In genomic region chr13:111174377-111174776, GRCh38 we compare ENCODE assay signal across 27 cellular contexts. TPM values are rescaled to one million over a fixed set of nuclear protein-coding genes. Genes with fewer than 3 reads are reported as not detected.
A peak's percentile ranks its signal among the peaks of the same experiment; 100 is the strongest.
DNase-seq lines count a peak whose midpoint lies in the region; ATAC-seq and TF ChIP-seq lines count a peak whose summit lies in the region.
"Had no signal": no experiment of that assay in that cellular context is flagged by ENCODE, and none has a peak within 500 bp of the region (broad histone marks: within the 10 kb centered on the region; RNA-seq: fewer than 3 reads in every experiment).

No MANE protein-coding gene starts in this region.

- CTCF ChIA-PET in T-cell (lab: Charles Lee): interaction anchor here (0.9 to 1.0 kb wide), 2 partner anchors 17 to 51 kb away, joined by 3 read pairs; no protein-coding TSS in a partner anchor

- H2BK15ac ChIP-seq in mesendoderm (replicated peaks; ENCODE audit: low read depth): no peak overlapping the region

- peaks cover 59% of the 10 kb centered on the region for H3K36me3 Mint-ChIP-seq in activated naive CD8-positive, alpha-beta T cell treated with anti-CD3 and anti-CD28 coated beads for 36 hours
- peaks cover 42% of the 10 kb centered on the region for H3K36me3 Mint-ChIP-seq in activated naive CD8-positive, alpha-beta T cell treated with anti-CD3 and anti-CD28 coated beads, Interleukin-2, amount 50 U/mL, for 24 hours (ENCODE audit: low read depth)
- peaks cover 36% of the 10 kb centered on the region for H3K36me3 Mint-ChIP-seq in T-cell
- peaks cover 0 to 11% (median 5%) of the 10 kb centered on the region in 3 donors for H3K36me3 Mint-ChIP-seq in immature natural killer cell
- peaks cover 16% of the 10 kb centered on the region for H3K36me3 Mint-ChIP-seq in stimulated activated effector memory CD8-positive, alpha-beta T cell treated with anti-CD3 and anti-CD28 coated beads, Interleukin-12 subunit alpha, Interleukin-12 subunit beta, amount 100 ng/mL, for 72 hours

- no peak overlapping the region for H4K8ac ChIP-seq in mesendoderm (ENCODE audit: low read depth, low read length)

- H3K56ac ChIP-seq in mesendoderm (ENCODE audit: low read length): no peak overlapping the region

- H3K79me2 ChIP-seq in mesendoderm (ENCODE audit: control insufficient read depth, insufficient read depth, low read length): peaks cover 46% of the 10 kb centered on the region

- no peak overlapping the region for H3K9ac ChIP-seq in mesendoderm (ENCODE audit: low read length)
- H3K9ac ChIP-seq: KMS-11 had no signal

- no peaks in the 10 kb centered on the region for H3K27me3 ChIP-seq in mesendoderm (ENCODE audit: insufficient read depth, low read length, poor library complexity)
- H3K27me3 ChIP-seq: gastroesophageal sphincter, Peyer's patch, stomach, transverse colon had no signal

- DNase-seq in activated naive CD8-positive, alpha-beta T cell treated with anti-CD3 and anti-CD28 coated beads for 36 hours: no peak
- DNase-seq in activated naive CD8-positive, alpha-beta T cell treated with anti-CD3 and anti-CD28 coated beads, Interleukin-2, amount 50 U/mL, for 24 hours: no peak
- DNase-seq in T-cell: no peak
- DNase-seq in immature natural killer cell: no peak
- DNase-seq in stimulated activated effector memory CD8-positive, alpha-beta T cell treated with anti-CD3 and anti-CD28 coated beads, Interleukin-12 subunit alpha, Interleukin-12 subunit beta, amount 100 ng/mL, for 72 hours (ENCODE audit: low spot score in 2 of 2): no peak
- no peak for DNase-seq in mesendoderm
- DNase-seq in foreskin fibroblast: no peak
- no peak for DNase-seq in stimulated activated CD4-positive, alpha-beta T cell treated with anti-CD3 and anti-CD28 coated beads, Interleukin-1b, Interleukin-23, amount 100 ng/mL, for 48 hours
- DNase-seq: COR-L47; hypothalamus; NCI-H1417; NCI-H2081; NCI-H2227 treated with DMSO at 0.1 percent for 48 hours; NCI-H69; nucleus accumbens; Peyer's patch; retina; SIG-M5; small intestine; stimulated activated CD8-positive, alpha-beta memory T cell treated with anti-CD3 and anti-CD28 coated beads, Interleukin-4, amount 100 ng/mL, for 48 hours; stomach; transverse colon had no signal

- H3K4ac ChIP-seq in mesendoderm (ENCODE audit: low read depth, low read length): no peak overlapping the region

- H3K18ac ChIP-seq in mesendoderm (ENCODE audit: low read length): no peak overlapping the region

- H3K27ac ChIP-seq in mesendoderm (ENCODE audit: low read depth, low read length): no peak overlapping the region
- H3K27ac ChIP-seq: A549, gastroesophageal sphincter, HL-60, KMS-11, Peyer's patch, stomach, transverse colon had no signal

- H3K9me3 Mint-ChIP-seq in activated naive CD8-positive, alpha-beta T cell treated with anti-CD3 and anti-CD28 coated beads for 36 hours: peaks cover 6% of the 10 kb centered on the region
- H3K9me3 Mint-ChIP-seq in activated naive CD8-positive, alpha-beta T cell treated with anti-CD3 and anti-CD28 coated beads, Interleukin-2, amount 50 U/mL, for 24 hours: peaks cover 14% of the 10 kb centered on the region
- no peaks in the 10 kb centered on the region for H3K9me3 Mint-ChIP-seq in T-cell
- H3K9me3 Mint-ChIP-seq in immature natural killer cell: no peaks in the 10 kb centered on the region
- H3K9me3 Mint-ChIP-seq in stimulated activated effector memory CD8-positive, alpha-beta T cell treated with anti-CD3 and anti-CD28 coated beads, Interleukin-12 subunit alpha, Interleukin-12 subunit beta, amount 100 ng/mL, for 72 hours: peaks cover 3% of the 10 kb centered on the region

- POLR2A ChIA-PET in T-cell (lab: Charles Lee): interaction anchor here in 1 of 2 donors (1.1 kb wide), 1 partner anchor 51 kb away, joined by 4 read pairs; no protein-coding TSS in a partner anchor

- ATAC-seq in activated naive CD8-positive, alpha-beta T cell treated with anti-CD3 and anti-CD28 coated beads, Interleukin-2, amount 50 U/mL, for 24 hours: no peak
- no peak for ATAC-seq in T-cell (replicated peaks in 1 of 4)
- no peak for ATAC-seq in stimulated activated effector memory CD8-positive, alpha-beta T cell treated with anti-CD3 and anti-CD28 coated beads, Interleukin-12 subunit alpha, Interleukin-12 subunit beta, amount 100 ng/mL, for 72 hours
- ATAC-seq: A549, gastroesophageal sphincter had no signal

- H3K36me3 ChIP-seq in mesendoderm (ENCODE audit: control insufficient read depth, insufficient read depth, low read length): no peaks in the 10 kb centered on the region
- H3K36me3 ChIP-seq: transverse colon had no signal

- H3K4me3 Mint-ChIP-seq in activated naive CD8-positive, alpha-beta T cell treated with anti-CD3 and anti-CD28 coated beads for 36 hours: no peak overlapping the region
- H3K4me3 Mint-ChIP-seq in activated naive CD8-positive, alpha-beta T cell treated with anti-CD3 and anti-CD28 coated beads, Interleukin-2, amount 50 U/mL, for 24 hours: no peak overlapping the region
- H3K4me3 Mint-ChIP-seq in T-cell (peak overlapping the region in 1 of 3 donors; percentile 76), immature natural killer cell (no peak overlapping the region)
- H3K4me3 Mint-ChIP-seq in stimulated activated effector memory CD8-positive, alpha-beta T cell treated with anti-CD3 and anti-CD28 coated beads, Interleukin-12 subunit alpha, Interleukin-12 subunit beta, amount 100 ng/mL, for 72 hours: no peak overlapping the region
- H3K4me3 Mint-ChIP-seq: activated naive CD8-positive, alpha-beta T cell had no signal

- no peak for TF ChIP-seq CTCF in foreskin fibroblast (IDR thresholded peaks at IDR 0.05; ENCODE audit: low read depth, low read length)

- H3K4me2 ChIP-seq in mesendoderm (ENCODE audit: low read length): no peak overlapping the region
- H3K4me2 ChIP-seq: A549, KMS-11 had no signal

- no peak overlapping the region for H2AK5ac ChIP-seq in mesendoderm (ENCODE audit: low read length)

- peaks cover 61% of the 10 kb centered on the region for H3K4me1 Mint-ChIP-seq in activated naive CD8-positive, alpha-beta T cell treated with anti-CD3 and anti-CD28 coated beads for 36 hours
- H3K4me1 Mint-ChIP-seq in activated naive CD8-positive, alpha-beta T cell treated with anti-CD3 and anti-CD28 coated beads, Interleukin-2, amount 50 U/mL, for 24 hours: peaks cover 61% of the 10 kb centered on the region
- peaks cover 75 to 83% (median 81%) of the 10 kb centered on the region in 3 donors for H3K4me1 Mint-ChIP-seq in T-cell
- peaks cover 63 to 88% of the 10 kb centered on the region in 2 donors for H3K4me1 Mint-ChIP-seq in immature natural killer cell
- H3K4me1 Mint-ChIP-seq in stimulated activated effector memory CD8-positive, alpha-beta T cell treated with anti-CD3 and anti-CD28 coated beads, Interleukin-12 subunit alpha, Interleukin-12 subunit beta, amount 100 ng/mL, for 72 hours: peaks cover 61% of the 10 kb centered on the region

- H3K4me1 ChIP-seq in mesendoderm (ENCODE audit: control insufficient read depth, low read depth, low read length): no peaks in the 10 kb centered on the region
- H3K4me1 ChIP-seq: A549 had no signal

- H3K27me3 Mint-ChIP-seq in activated naive CD8-positive, alpha-beta T cell treated with anti-CD3 and anti-CD28 coated beads for 36 hours: no peaks in the 10 kb centered on the region
- H3K27me3 Mint-ChIP-seq in activated naive CD8-positive, alpha-beta T cell treated with anti-CD3 and anti-CD28 coated beads, Interleukin-2, amount 50 U/mL, for 24 hours: no peaks in the 10 kb centered on the region
- H3K27me3 Mint-ChIP-seq in T-cell (no peaks in the 10 kb centered on the region), immature natural killer cell (ENCODE audit: low read depth in 3 of 3) (peaks cover 4 to 8% (median 8%) of the 10 kb centered on the region in 3 donors)
- H3K27me3 Mint-ChIP-seq: activated naive CD8-positive, alpha-beta T cell had no signal

- peak overlapping the region; percentile 39 for H3K27ac Mint-ChIP-seq in activated naive CD8-positive, alpha-beta T cell treated with anti-CD3 and anti-CD28 coated beads for 36 hours
- no peak overlapping the region for H3K27ac Mint-ChIP-seq in activated naive CD8-positive, alpha-beta T cell treated with anti-CD3 and anti-CD28 coated beads, Interleukin-2, amount 50 U/mL, for 24 hours
- H3K27ac Mint-ChIP-seq in T-cell (peak overlapping the region; percentile 12 to 41), immature natural killer cell (peak overlapping the region in 4 of 6 donors; percentile 63 to 96 (median 76))
- H3K27ac Mint-ChIP-seq in stimulated activated effector memory CD8-positive, alpha-beta T cell treated with anti-CD3 and anti-CD28 coated beads, Interleukin-12 subunit alpha, Interleukin-12 subunit beta, amount 100 ng/mL, for 72 hours: peak overlapping the region; percentile 63

- peaks cover 35% of the 10 kb centered on the region for H3K79me1 ChIP-seq in mesendoderm (ENCODE audit: low read length)

- whole genome bisulfite sequencing in mesendoderm (ENCODE audit: extremely low coverage, insufficient coverage, low lambda C conversion rate): no CpG with 5 or more reads among the region's 6 CpGs

- no peak overlapping the region for H2BK120ac ChIP-seq in mesendoderm (ENCODE audit: low read depth, low read length)

- no peak overlapping the region for H2BK5ac ChIP-seq in mesendoderm (ENCODE audit: low read length)

- H3K23ac ChIP-seq in mesendoderm (ENCODE audit: low read length): no peak overlapping the region

- no peak overlapping the region for H4K5ac ChIP-seq in mesendoderm (ENCODE audit: low read length)

- H3K4me3 ChIP-seq in mesendoderm (ENCODE audit: low read length) (no peak overlapping the region), foreskin fibroblast (ENCODE audit: low read depth in 1 of 2, low read length in 2 of 2) (no peak overlapping the region)
- H3K4me3 ChIP-seq: A549, gastroesophageal sphincter, Peyer's patch, stomach, transverse colon had no signal

RNA-seq across cellular contexts. Expression of gene ARHGEF7, which starts 59.3 kb away (rescaled TPM):
- 10 to 100 TPM; 46.5 to 46.7 TPM for total RNA-seq in activated naive CD8-positive, alpha-beta T cell treated with anti-CD3 and anti-CD28 coated beads for 36 hours
- 10 to 100 TPM; 68.0 to 85.8 (median 83.7) TPM for total RNA-seq in T-cell
- 10 to 100 TPM in 1 of 3 donors, 1 to 10 TPM in 2; 7.8 to 16.4 (median 7.9) TPM for polyA plus RNA-seq in immature natural killer cell
- 26.5 TPM for polyA plus RNA-seq in mesendoderm (2013, experiment 1 of 2)
- polyA plus RNA-seq in mesendoderm (2013, experiment 2 of 2): 26.5 TPM
